Comparison of ENCODE assay signal across 8 cellular contexts in the genomic region with DNA sequence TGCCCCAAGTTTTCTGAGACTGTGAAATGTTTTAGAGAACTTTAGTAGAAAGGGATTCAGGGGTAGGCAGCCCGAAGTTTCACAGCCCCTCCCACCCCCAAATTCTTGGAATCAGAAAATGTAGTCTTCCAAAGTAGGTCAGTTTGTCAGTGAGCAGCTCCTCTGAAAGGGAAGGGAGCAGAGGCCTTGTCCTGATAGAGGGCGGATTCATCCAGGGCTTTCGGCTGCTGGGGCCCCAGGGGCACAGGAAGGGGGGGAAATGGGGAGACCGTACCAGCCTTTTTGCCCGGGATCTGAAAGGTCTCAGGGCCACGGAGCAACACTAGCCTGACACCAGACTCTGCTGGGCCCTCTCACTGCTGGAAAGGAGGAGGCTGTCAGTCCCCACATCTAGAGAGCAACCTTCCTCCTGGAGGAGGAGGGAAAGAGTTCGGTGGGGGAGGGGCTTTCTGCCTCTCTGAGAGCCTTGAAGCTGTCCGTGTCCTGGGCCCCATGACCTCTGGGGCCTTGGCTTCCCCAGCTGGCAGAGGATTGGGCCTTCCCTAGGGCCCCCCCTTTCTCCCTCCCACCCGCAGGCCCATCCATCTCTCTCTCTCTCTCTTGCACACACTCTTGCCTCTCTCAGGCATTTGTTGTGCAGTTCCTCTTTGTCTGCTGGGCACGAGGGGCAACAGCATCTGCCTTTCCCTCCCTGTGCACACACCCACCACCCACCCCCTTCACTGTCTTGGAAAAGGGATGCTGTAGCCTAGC. TPM values are rescaled to one million over a fixed set of nuclear protein-coding genes. Genes with fewer than 3 reads are reported as not detected.
A peak's percentile ranks its signal among the peaks of the same experiment; 100 is the strongest.
DNase-seq lines count a peak whose midpoint lies in the region; ATAC-seq and TF ChIP-seq lines count a peak whose summit lies in the region.

A gene (plus strand): TSS at position 607 of the 753 bp plus-strand sequence. CDS start 451 bp downstream, outside the sequence.

- no peaks in the 10 kb centered on the region for H3K9me3 Mint-ChIP-seq in T-helper 2 cell treated with Interferon-gamma antibody and Interleukin-4, amounts not matched to agents 5 μg/mL and 100 μg/mL, for 36 hours
- no peaks in the 10 kb centered on the region for H3K9me3 Mint-ChIP-seq in HFFc6

- peaks cover 12% of the 10 kb centered on the region for H3K36me3 Mint-ChIP-seq in T-helper 2 cell treated with Interferon-gamma antibody and Interleukin-4, amounts not matched to agents 5 μg/mL and 100 μg/mL, for 36 hours (ENCODE audit: low read depth)
- H3K36me3 Mint-ChIP-seq in HFFc6 (ENCODE audit: low read depth) = no peaks in the 10 kb centered on the region

- POLR2A ChIA-PET in GM10248 (lab: Yijun Ruan, JAX) = no interaction called here

- DNase-seq in GM10248 (ENCODE audit: extremely low spot score) (peak; percentile 29), erythroblast (lab: John Stamatoyannopoulos, UW) (peak; percentile 64 to 81), mucosa of gallbladder (ENCODE audit: low spot score) (peak; percentile 34), HFFc6 (no peak), germinal center (ENCODE audit: low spot score) (no peak)
- no peak for DNase-seq in T-helper 2 cell treated with Interferon-gamma antibody and Interleukin-4, amounts not matched to agents 5 μg/mL and 100 μg/mL, for 36 hours (ENCODE audit: low spot score)

- TF ChIP-seq POLR2A in erythroblast (IDR thresholded peaks at IDR 0.05; ENCODE audit: low read length) = peak; percentile 42

- peaks cover 36% of the 10 kb centered on the region for H3K4me1 Mint-ChIP-seq in T-helper 2 cell treated with Interferon-gamma antibody and Interleukin-4, amounts not matched to agents 5 μg/mL and 100 μg/mL, for 36 hours (ENCODE audit: low read depth)
- peaks cover 10% of the 10 kb centered on the region; the same call in 1 of the 2 replicates for H3K4me1 Mint-ChIP-seq in HFFc6 (ENCODE audit: low read depth)

- peak within 1 kb of the TSS; percentile 95 for H3K4me3 Mint-ChIP-seq in T-helper 2 cell treated with Interferon-gamma antibody and Interleukin-4, amounts not matched to agents 5 μg/mL and 100 μg/mL, for 36 hours
- no peak within 1 kb of the TSS for H3K4me3 Mint-ChIP-seq in HFFc6

- peak within 1 kb of the TSS; percentile 88 for H3K27ac Mint-ChIP-seq in T-helper 2 cell treated with Interferon-gamma antibody and Interleukin-4, amounts not matched to agents 5 μg/mL and 100 μg/mL, for 36 hours
- H3K27ac Mint-ChIP-seq in HFFc6 = no peak within 1 kb of the TSS; the same call in 1 of the 2 replicates

- CTCF ChIA-PET in GM10248 (lab: Yijun Ruan, JAX) = interaction anchor here (1.0 to 3.4 kb wide), 5 partner anchors 9 to 29 kb away, joined by 3 to 15 read pairs (median 7); no protein-coding TSS in a partner anchor

- TF ChIP-seq CTCF in GM10248 (IDR thresholded peaks at IDR 0.05; ENCODE audit: control extremely low read depth, extremely low read depth, low read depth, missing control alignments) (no peak), HFFc6 (IDR thresholded peaks at IDR 0.05) (no peak)

- no peaks in the 10 kb centered on the region for H3K27me3 Mint-ChIP-seq in T-helper 2 cell treated with Interferon-gamma antibody and Interleukin-4, amounts not matched to agents 5 μg/mL and 100 μg/mL, for 36 hours (ENCODE audit: low read depth)
- H3K27me3 Mint-ChIP-seq in HFFc6 (ENCODE audit: insufficient read depth) = no peaks in the 10 kb centered on the region

- ATAC-seq in GM19463 (IDR thresholded peaks at IDR 0.05; ENCODE audit: unreplicated experiment) = no peak
- ATAC-seq in GM21390 (IDR thresholded peaks at IDR 0.05; ENCODE audit: unreplicated experiment) = no peak

RNA-seq across cellular contexts. Expression of the gene that starts here (rescaled TPM):
- total RNA-seq in mucosa of gallbladder = 8.2 TPM
- total RNA-seq in HFFc6 (2021; fragmentation: NEBNext Ultra II Directional; extraction: Animal tissue kit (Norgen Biotek cat#: 25700)) = 1 to 10 TPM; 5.2 to 7.2 (median 5.9) TPM

Comparison
In these comparisons a context has a peak if more than half of its experiments do, and no peak if none do; other contexts are left out.
1. DNase-seq: peak in GM10248 (single experiment), erythroblast (2 of 2) and mucosa of gallbladder (single experiment); none in T-helper 2 cell treated with Interferon-gamma antibody and Interleukin-4, amounts not matched to agents 5 μg/mL and 100 μg/mL, for 36 hours (single experiment), HFFc6 (single experiment) and germinal center (single experiment).